Comparison of ENCODE assay signal across 9 cellular contexts in the genomic region with DNA sequence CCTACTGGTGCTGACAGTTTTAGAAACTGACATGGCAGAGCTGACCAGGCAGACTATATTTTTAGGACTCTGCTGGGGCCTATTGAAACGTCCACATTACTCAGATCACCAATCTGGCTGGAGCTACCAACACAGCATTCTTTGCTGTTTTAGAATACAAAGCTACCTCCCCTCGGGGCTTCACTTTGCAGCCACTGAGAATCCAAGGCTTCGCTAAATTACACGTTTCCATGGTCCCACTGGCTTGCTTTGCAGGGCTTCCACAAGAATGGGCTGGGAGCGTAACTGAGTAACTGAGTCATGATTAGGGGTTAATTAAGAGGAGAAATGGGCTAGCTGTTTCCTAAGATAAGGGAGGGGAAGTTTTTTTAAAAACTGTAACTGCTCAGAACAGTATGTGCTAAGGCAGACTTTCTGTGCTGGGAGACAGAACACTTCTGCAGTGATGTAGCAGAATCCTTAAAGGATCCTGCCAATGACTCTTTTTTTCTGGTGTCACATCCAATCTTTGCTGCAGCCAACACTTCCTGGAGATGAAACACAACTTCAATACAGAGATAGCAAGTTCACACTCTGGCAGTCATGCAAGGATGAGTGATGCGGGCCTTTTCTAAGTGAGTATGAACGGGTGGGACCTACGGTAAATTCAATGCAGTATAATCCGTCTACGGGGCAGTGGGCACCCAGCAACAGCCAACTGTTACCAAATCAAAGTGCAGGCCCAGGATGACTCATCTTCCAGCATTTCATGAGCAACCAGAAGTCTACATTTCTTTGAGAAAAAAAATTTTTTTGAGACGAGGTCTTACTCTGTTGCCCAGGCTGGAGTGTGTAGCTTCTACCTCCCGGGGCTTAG. TPM values are rescaled to one million over a fixed set of nuclear protein-coding genes. Genes with fewer than 3 reads are reported as not detected.
A peak's percentile ranks its signal among the peaks of the same experiment; 100 is the strongest.
DNase-seq lines count a peak whose midpoint lies in the region; ATAC-seq lines count a peak whose summit lies in the region.
"Had no signal": no experiment of that assay in that cellular context is flagged by ENCODE, and none has a peak within 500 bp of the region (broad histone marks: within the 10 kb centered on the region; RNA-seq: fewer than 3 reads in every experiment).

No MANE protein-coding gene starts in this region.

- intact Hi-C loops in posterior vena cava (cut with DNase I), result loop anchor here (5.0 kb wide), 1 partner anchor 40 kb away; no protein-coding TSS in a partner anchor

- peaks cover 11% of the 10 kb centered on the region for H3K4me1 ChIP-seq in NT2/D1 (ENCODE audit: insufficient read depth, insufficient read length)

- H3K36me3 ChIP-seq in NT2/D1 (ENCODE audit: insufficient read depth, insufficient read length, low read length), result peaks cover 16% of the 10 kb centered on the region

- H3K27me3 ChIP-seq in NT2/D1 (ENCODE audit: insufficient read depth, insufficient read length), result no peaks in the 10 kb centered on the region

- no peaks in the 10 kb centered on the region for H3K9me3 ChIP-seq in NT2/D1 (ENCODE audit: insufficient read depth, low read length)

- ATAC-seq in HG03342 (IDR thresholded peaks at IDR 0.05; ENCODE audit: unreplicated experiment), result no peak

- no peak overlapping the region for H3K4me3 ChIP-seq in NT2/D1 (ENCODE audit: insufficient read length, low read depth)

- peak overlapping the region; percentile 13 for H3K9ac ChIP-seq in NT2/D1 (ENCODE audit: insufficient read length, low read depth)

- DNase-seq in Daoy (ENCODE audit: low read depth) (peak; percentile 63), NT2/D1 (ENCODE audit: low read depth, low spot score) (no peak), fibroblast of gingiva (ENCODE audit: low read depth) (peak; percentile 93), posterior vena cava (ENCODE audit: low spot score) (peak; percentile 89), DMS 273 treated with DMSO at 0.1 percent for 48 hours (lab: John Stamatoyannopoulos, UW) (no peak)
- DNase-seq in activated CD8-positive, alpha-beta memory T cell treated with anti-CD3 and anti-CD28 coated beads, Interleukin-2, amount 50 U/mL, for 48 hours, result no peak
- DNase-seq in stimulated activated CD4-positive, alpha-beta T cell treated with anti-CD3 and anti-CD28 coated beads, Interleukin-4, amount 100 ng/mL, for 1 hour, result no peak
- DNase-seq: activated T-cell treated with anti-CD3 and anti-CD28 coated beads, Interleukin-2, amount 50 U/mL, for 72 hours had no signal

RNA-seq across cellular contexts. Expression of a gene that starts 21.5 kb away (rescaled TPM):
- total RNA-seq in Daoy (2014; rRNA removed; shearing (Covaris generic)), result 1,230 and 1,593 TPM in 2 replicates
- total RNA-seq in posterior vena cava, result 100 to 1,000 TPM; 203 to 208 TPM

RNA-seq across cellular contexts. Expression of a gene that starts 56.5 kb away (rescaled TPM):
- total RNA-seq in Daoy (2014; rRNA removed; shearing (Covaris generic)), result 66.7 and 75.8 TPM in 2 replicates
- total RNA-seq in posterior vena cava, result 10 to 100 TPM; 51.7 to 66.8 TPM

Comparison
In these comparisons a context has a peak if more than half of its experiments do, and no peak if none do; other contexts are left out.
1. DNase-seq: peak in Daoy (single experiment), fibroblast of gingiva (single experiment) and posterior vena cava (single experiment); none in NT2/D1 (single experiment), activated CD8-positive, alpha-beta memory T cell treated with anti-CD3 and anti-CD28 coated beads, Interleukin-2, amount 50 U/mL, for 48 hours (single experiment), stimulated activated CD4-positive, alpha-beta T cell treated with anti-CD3 and anti-CD28 coated beads, Interleukin-4, amount 100 ng/mL, for 1 hour (single experiment) and DMS 273 treated with DMSO at 0.1 percent for 48 hours (single experiment).